Comparison of ENCODE assay signal across 4 cellular contexts in genomic region chr3:186049001-186049400, GRCh38.
"Had no signal": no experiment of that assay in that cellular context is flagged by ENCODE, and none has a peak within 500 bp of the region (broad histone marks: within the 10 kb centered on the region; RNA-seq: fewer than 3 reads in every experiment).

No MANE protein-coding gene starts in this region.

- DNase-seq: H9, HCEC 1CT, IMR-90 had no signal

- H3K4me2 ChIP-seq: GM23338 had no signal

- H2AFZ ChIP-seq: GM23338 had no signal

- H3K4me3 ChIP-seq: GM23338 had no signal
